Comparison of ENCODE assay signal across 1 cellular context in genomic region chr19:45900661-45901431, GRCh38.
TF ChIP-seq lines count a peak whose summit lies in the region.

No MANE protein-coding gene starts in this region.

TF ChIP-seq in GM23338, 12 proteins besides CTCF, POLR2A, EP300 and RAD21 (continued from another document):
- no peak for TF ChIP-seq ZNF462 (CRISPR knock-in tag; IDR thresholded peaks at IDR 0.05)
